In the genomic region with DNA sequence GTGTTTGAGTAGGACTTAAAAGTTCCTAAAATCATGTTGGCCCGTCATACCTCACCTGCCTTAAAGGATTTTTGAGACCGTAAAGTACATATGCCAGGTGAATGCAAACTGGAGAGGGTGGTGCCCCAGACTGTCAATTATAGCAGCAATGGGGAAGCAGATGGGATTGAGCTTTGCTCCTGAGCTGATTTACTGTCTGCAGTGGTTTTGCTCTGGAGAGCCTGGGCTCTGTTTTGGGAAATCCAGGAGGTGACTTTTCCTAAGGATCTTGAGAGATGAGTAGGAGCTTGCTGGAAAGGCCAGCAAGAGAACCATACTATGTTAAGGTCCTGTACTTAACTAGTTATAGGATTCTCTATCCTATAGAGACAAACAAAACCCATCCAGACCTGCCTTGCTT, we compare ENCODE assay signal across 20 cellular contexts. TPM values are rescaled to one million over a fixed set of nuclear protein-coding genes. Genes with fewer than 3 reads are reported as not detected.
A peak's percentile ranks its signal among the peaks of the same experiment; 100 is the strongest.
DNase-seq lines count a peak whose midpoint lies in the region; TF ChIP-seq lines count a peak whose summit lies in the region.
"Had no signal": no experiment of that assay in that cellular context is flagged by ENCODE, and none has a peak within 500 bp of the region (broad histone marks: within the 10 kb centered on the region; RNA-seq: fewer than 3 reads in every experiment).

No MANE protein-coding gene starts in this region.

- peaks cover 80% of the 10 kb centered on the region for H3K4me1 Mint-ChIP-seq in HFFc6 (ENCODE audit: low read depth)

- peak overlapping the region; percentile 32 for H3K9ac ChIP-seq in mesendoderm (ENCODE audit: low read length)

- H2BK15ac ChIP-seq in mesendoderm (replicated peaks; ENCODE audit: low read depth): no peak overlapping the region

- no peak overlapping the region for H2BK120ac ChIP-seq in mesendoderm (ENCODE audit: low read depth, low read length)

- no peak for TF ChIP-seq CTCF in HFFc6 (IDR thresholded peaks at IDR 0.05)

- no peak overlapping the region for H3K4ac ChIP-seq in mesendoderm (ENCODE audit: low read depth, low read length)

- H3K27ac Mint-ChIP-seq in HFFc6: no peak overlapping the region
- H3K27ac Mint-ChIP-seq: CD4-positive, CD25-positive, alpha-beta regulatory T cell had no signal

- H2AK5ac ChIP-seq in mesendoderm (ENCODE audit: low read length): peak overlapping the region; percentile 68

- no peak overlapping the region for H3K4me3 ChIP-seq in mesendoderm (ENCODE audit: low read length)
- H3K4me3 ChIP-seq in H7 (ENCODE audit: insufficient read depth, low read depth, low read length): no peak overlapping the region

- no peak overlapping the region for H4K8ac ChIP-seq in mesendoderm (ENCODE audit: low read depth, low read length)

- H3K4me1 ChIP-seq in mesendoderm (ENCODE audit: control insufficient read depth, low read depth, low read length): peaks cover 52% of the 10 kb centered on the region
- H3K4me1 ChIP-seq: BE2C, Caco-2 had no signal

- no peaks in the 10 kb centered on the region for H3K36me3 Mint-ChIP-seq in HFFc6 (ENCODE audit: low read depth)
- H3K36me3 Mint-ChIP-seq: CD4-positive, CD25-positive, alpha-beta regulatory T cell had no signal

- no peak overlapping the region for H3K23ac ChIP-seq in mesendoderm (ENCODE audit: low read length)

- no peak overlapping the region for H3K4me2 ChIP-seq in mesendoderm (ENCODE audit: low read length)

- H3K27ac ChIP-seq in mesendoderm (ENCODE audit: low read depth, low read length): peak overlapping the region; percentile 21

- no peaks in the 10 kb centered on the region for H3K27me3 Mint-ChIP-seq in HFFc6 (ENCODE audit: insufficient read depth)

- H3K27me3 ChIP-seq in mesendoderm (ENCODE audit: insufficient read depth, low read length, poor library complexity): no peaks in the 10 kb centered on the region
- H3K27me3 ChIP-seq in H7 (ENCODE audit: control insufficient read depth, insufficient read depth, low read length): no peaks in the 10 kb centered on the region
- H3K27me3 ChIP-seq: BE2C had no signal

- peaks cover 7% of the 10 kb centered on the region for H3K79me2 ChIP-seq in mesendoderm (ENCODE audit: control insufficient read depth, insufficient read depth, low read length)

- H4K5ac ChIP-seq in mesendoderm (ENCODE audit: low read length): no peak overlapping the region

- no peak overlapping the region for H3K18ac ChIP-seq in mesendoderm (ENCODE audit: low read length)

- H3K4me3 Mint-ChIP-seq in HFFc6: no peak overlapping the region
- H3K4me3 Mint-ChIP-seq: CD4-positive, CD25-positive, alpha-beta regulatory T cell had no signal

- DNase-seq in NCI-H2107 treated with DMSO at 0.1 percent for 48 hours (lab: John Stamatoyannopoulos, UW; ENCODE audit: unreplicated experiment): peak; percentile 19
- no peak for DNase-seq in NCI-H2107 (lab: John Stamatoyannopoulos, UW)
- DNase-seq in DMS79 (lab: John Stamatoyannopoulos, UW): peak; percentile 84
- peak; percentile 5 for DNase-seq in NCI-H69 (lab: John Stamatoyannopoulos, UW)
- no peak for DNase-seq in mesendoderm
- DNase-seq in SHP77 (lab: John Stamatoyannopoulos, UW): no peak
- DNase-seq in H7: no peak
- no peak for DNase-seq in HFFc6
- DNase-seq: BE2C; Caco-2; CD4-positive, CD25-positive, alpha-beta regulatory T cell; DND-41; KG1; MV-4-11; NCI-H1930; NCI-H526; NK-92 treated with Interleukin-12 subunit alpha and Interleukin-12 subunit beta, amount 100 ng/mL, for 24 hours; SHP77 treated with DMSO at 0.1 percent for 48 hours; T-helper 1 cell had no signal

- peak overlapping the region; percentile 40 for H3K56ac ChIP-seq in mesendoderm (ENCODE audit: low read length)

- WGBS in mesendoderm (ENCODE audit: extremely low coverage, insufficient coverage, low lambda C conversion rate): no CpG with 5 or more reads among the region's 2 CpGs

- H3K36me3 ChIP-seq in mesendoderm (ENCODE audit: control insufficient read depth, insufficient read depth, low read length): no peaks in the 10 kb centered on the region
- H3K36me3 ChIP-seq in H7 (replicated peaks; ENCODE audit: control insufficient read depth, insufficient read depth, low read length): no peaks in the 10 kb centered on the region
- H3K36me3 ChIP-seq: BE2C had no signal

- no peaks in the 10 kb centered on the region for H3K9me3 Mint-ChIP-seq in HFFc6
- H3K9me3 Mint-ChIP-seq: CD4-positive, CD25-positive, alpha-beta regulatory T cell had no signal

- peaks cover 29% of the 10 kb centered on the region for H3K79me1 ChIP-seq in mesendoderm (ENCODE audit: low read length)

- H2BK5ac ChIP-seq in mesendoderm (ENCODE audit: low read length): peak overlapping the region; percentile 23

RNA-seq across cellular contexts. Expression of gene COL13A1, which starts 43.0 kb away (rescaled TPM):
- polyA plus RNA-seq in mesendoderm (2013, experiment 1 of 2): 14.4 TPM
- polyA plus RNA-seq in mesendoderm (2013, experiment 2 of 2): 14.6 TPM
- total RNA-seq in H7 (2014; rRNA removed; shearing (Covaris generic)): 16.6 and 18.0 TPM in 2 replicates
- total RNA-seq in HFFc6 (2021; fragmentation: NEBNext Ultra II Directional; extraction: Animal tissue kit (Norgen Biotek cat#: 25700)): 10 to 100 TPM; 33.5 to 46.6 (median 38.1) TPM
- total RNA-seq: Caco-2; CD4-positive, CD25-positive, alpha-beta regulatory T cell; HepG2 had no signal
- polyA plus RNA-seq: CD4-positive, CD25-positive, alpha-beta regulatory T cell had no signal

Comparison
In these comparisons a context has a peak if more than half of its experiments do, and no peak if none do; other contexts are left out.
1. DNase-seq: peak in NCI-H2107 treated with DMSO at 0.1 percent for 48 hours (single experiment), DMS79 (single experiment) and NCI-H69 (single experiment); none in NCI-H2107 (single experiment), mesendoderm (single experiment), SHP77 (0 of 2), H7 (single experiment) and HFFc6 (single experiment).